Comparison of ENCODE assay signal across 23 cellular contexts in genomic region chr2:55502590-55503141, GRCh38.
"Had no signal": no experiment of that assay in that cellular context is flagged by ENCODE, and none has a peak within 500 bp of the region (broad histone marks: within the 10 kb centered on the region; RNA-seq: fewer than 3 reads in every experiment).

No MANE protein-coding gene starts in this region.

- H3K9me3 ChIP-seq: mucosa of descending colon, ovary, psoas muscle, spleen, testis, tibial artery, upper lobe of left lung had no signal

- H3K27me3 Mint-ChIP-seq: memory B cell; stimulated activated memory B cell treated with anti-CD40 and anti-IgM and Interleukin-4, amounts not matched to agents 10 μg/mL and 1 μg/mL and 100 μg/mL, for 72 hours had no signal

- H3K9me3 Mint-ChIP-seq: memory B cell; mesothelial cell of epicardium; naive B cell; nephron; stimulated activated memory B cell treated with anti-CD40 and anti-IgM and Interleukin-4, amounts not matched to agents 10 μg/mL and 1 μg/mL and 100 μg/mL, for 72 hours had no signal

- H3K4me3 Mint-ChIP-seq: memory B cell; mesothelial cell of epicardium; naive B cell; nephron; stimulated activated memory B cell treated with anti-CD40 and anti-IgM and Interleukin-4, amounts not matched to agents 10 μg/mL and 1 μg/mL and 100 μg/mL, for 72 hours had no signal

- H3K36me3 ChIP-seq: ovary, spleen, tibial artery, upper lobe of left lung had no signal

- H3K27ac Mint-ChIP-seq: memory B cell; mesothelial cell of epicardium; naive B cell; nephron; stimulated activated memory B cell treated with anti-CD40 and anti-IgM and Interleukin-4, amounts not matched to agents 10 μg/mL and 1 μg/mL and 100 μg/mL, for 72 hours had no signal

- H3K4me1 Mint-ChIP-seq: memory B cell; mesothelial cell of epicardium; naive B cell; nephron; stimulated activated memory B cell treated with anti-CD40 and anti-IgM and Interleukin-4, amounts not matched to agents 10 μg/mL and 1 μg/mL and 100 μg/mL, for 72 hours had no signal

- H3K4me1 ChIP-seq: psoas muscle, spleen, testis, tibial artery, upper lobe of left lung had no signal

- H3K4me3 ChIP-seq: lung, mucosa of descending colon, ovary, psoas muscle, skin epidermis, spleen, testis, tibial artery, upper lobe of left lung had no signal

- H3K27ac ChIP-seq: ovary, psoas muscle, skin epidermis, spleen, testis, tibial artery, upper lobe of left lung had no signal

- DNase-seq: cortex of kidney; kidney; mucosa of descending colon; naive B cell; occipital lobe; ovary; posterior cingulate gyrus; psoas muscle; right cardiac atrium; spleen; stimulated activated CD4-positive, alpha-beta T cell treated with anti-CD3 and anti-CD28 coated beads, Interleukin-4, amount 100 ng/mL, for 4 hours; stimulated activated naive CD8-positive, alpha-beta T cell treated with anti-CD3 and anti-CD28 coated beads, Interleukin-15, Interleukin-2, amounts not matched to agents 100 U/mL and 50 U/mL, for 24 hours; substantia nigra; testis; tibial artery; upper lobe of left lung had no signal

- ATAC-seq: left lobe of liver; mucosa of descending colon; psoas muscle; right cardiac atrium; stimulated activated memory B cell treated with anti-CD40 and anti-IgM and Interleukin-4, amounts not matched to agents 10 μg/mL and 1 μg/mL and 100 μg/mL, for 72 hours; stimulated activated naive CD8-positive, alpha-beta T cell treated with anti-CD3 and anti-CD28 coated beads, Interleukin-15, Interleukin-2, amounts not matched to agents 100 U/mL and 50 U/mL, for 24 hours had no signal

- H3K36me3 Mint-ChIP-seq: memory B cell; mesothelial cell of epicardium; naive B cell; stimulated activated memory B cell treated with anti-CD40 and anti-IgM and Interleukin-4, amounts not matched to agents 10 μg/mL and 1 μg/mL and 100 μg/mL, for 72 hours had no signal

- H3K27me3 ChIP-seq: ovary, spleen, testis, tibial artery, upper lobe of left lung had no signal
